1 cellular context compared by ENCODE assay signal in the genomic region with DNA sequence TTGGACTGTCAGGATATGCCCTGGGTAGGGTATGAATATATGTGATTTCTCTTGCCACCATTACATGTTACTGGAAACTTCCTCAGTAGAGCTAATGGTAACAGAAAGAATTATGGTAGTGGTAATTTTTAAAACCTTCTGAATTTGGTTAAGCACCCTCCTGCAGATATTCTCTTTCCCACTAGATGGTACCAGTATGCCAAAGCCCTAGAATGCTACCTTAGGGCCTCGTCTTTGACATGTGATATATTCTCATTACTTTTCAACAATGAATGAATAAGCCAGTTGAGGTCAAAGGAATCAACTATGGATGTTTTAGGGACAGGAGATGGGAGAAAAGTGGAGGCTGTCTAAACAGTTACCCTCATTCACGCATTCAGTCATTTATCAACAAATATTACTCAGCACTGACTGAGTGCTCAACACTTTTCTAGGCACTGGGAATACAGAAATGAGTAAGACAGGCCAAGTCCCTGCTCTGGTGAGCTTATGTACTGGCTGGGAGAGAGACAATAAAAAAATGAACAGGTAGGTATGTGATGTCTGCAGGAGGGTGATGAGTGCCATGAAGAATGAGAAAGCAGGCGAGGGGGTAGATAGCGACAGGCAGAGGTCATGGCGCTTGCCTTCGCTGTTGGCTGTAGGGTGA.
TF ChIP-seq lines count a peak whose summit lies in the region.

No MANE protein-coding gene starts in this region.

TF ChIP-seq in SK-N-SH treated with all-trans-retinoic acid at 6 μM for 48 hours, 23 proteins besides CTCF, POLR2A, EP300 and RAD21 (continued from another document):
- TF ChIP-seq, protein P1, sequence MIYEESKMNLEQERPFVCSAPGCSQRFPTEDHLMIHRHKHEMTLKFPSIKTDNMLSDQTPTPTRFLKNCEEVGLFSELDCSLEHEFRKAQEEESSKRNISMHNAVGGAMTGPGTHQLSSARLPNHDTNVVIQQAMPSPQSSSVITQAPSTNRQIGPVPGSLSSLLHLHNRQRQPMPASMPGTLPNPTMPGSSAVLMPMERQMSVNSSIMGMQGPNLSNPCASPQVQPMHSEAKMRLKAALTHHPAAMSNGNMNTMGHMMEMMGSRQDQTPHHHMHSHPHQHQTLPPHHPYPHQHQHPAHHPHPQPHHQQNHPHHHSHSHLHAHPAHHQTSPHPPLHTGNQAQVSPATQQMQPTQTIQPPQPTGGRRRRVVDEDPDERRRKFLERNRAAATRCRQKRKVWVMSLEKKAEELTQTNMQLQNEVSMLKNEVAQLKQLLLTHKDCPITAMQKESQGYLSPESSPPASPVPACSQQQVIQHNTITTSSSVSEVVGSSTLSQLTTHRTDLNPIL (CRISPR knock-in tag; IDR thresholded peaks at IDR 0.05; ENCODE audit: low read depth): no peak
- TF ChIP-seq RARB (CRISPR knock-in tag; IDR thresholded peaks at IDR 0.05): no peak
- TF ChIP-seq ZNF70 (CRISPR knock-in tag; IDR thresholded peaks at IDR 0.05): no peak
- no peak for TF ChIP-seq ZFP3 (CRISPR knock-in tag; IDR thresholded peaks at IDR 0.05)
- no peak for TF ChIP-seq ZNF565 (CRISPR knock-in tag; conservative IDR thresholded peaks at IDR 0.05; ENCODE audit: low read depth)
- no peak for TF ChIP-seq CSDC2 (CRISPR knock-in tag; IDR thresholded peaks at IDR 0.05)
- TF ChIP-seq ESRRG (CRISPR knock-in tag; IDR thresholded peaks at IDR 0.05): no peak
